Comparison of ENCODE assay signal across 9 cellular contexts in the genomic region with DNA sequence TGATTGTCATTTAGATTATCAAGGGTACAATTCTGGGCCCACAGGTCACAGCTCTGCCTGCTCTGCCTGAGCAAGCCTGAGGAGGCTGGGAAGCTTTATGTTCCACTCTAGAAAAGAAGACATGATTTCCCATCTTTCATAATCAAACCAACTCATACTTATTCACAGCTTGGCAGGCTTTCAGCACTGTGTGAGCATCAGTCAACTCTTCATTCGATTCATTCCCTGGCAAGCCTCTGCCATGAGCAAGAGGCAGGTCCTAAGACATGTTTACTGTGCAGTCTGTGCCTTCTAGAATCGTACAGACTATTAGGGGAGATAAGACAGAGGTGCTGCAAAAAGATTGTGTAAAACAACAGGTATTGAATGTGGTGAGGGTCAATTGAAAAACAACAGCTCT. TPM values are rescaled to one million over a fixed set of nuclear protein-coding genes. Genes with fewer than 3 reads are reported as not detected.
A peak's percentile ranks its signal among the peaks of the same experiment; 100 is the strongest.
DNase-seq lines count a peak whose midpoint lies in the region; ATAC-seq and TF ChIP-seq lines count a peak whose summit lies in the region.
"Had no signal": no experiment of that assay in that cellular context is flagged by ENCODE, and none has a peak within 500 bp of the region (broad histone marks: within the 10 kb centered on the region; RNA-seq: fewer than 3 reads in every experiment).

No MANE protein-coding gene starts in this region.

- no peak for TF ChIP-seq POLR2A in Peyer's patch (IDR thresholded peaks at IDR 0.05)

- ATAC-seq in GM18511 (IDR thresholded peaks at IDR 0.05; ENCODE audit: unreplicated experiment), result no peak

- H3K9me3 ChIP-seq in Peyer's patch, result no peaks in the 10 kb centered on the region

- peak; percentile 88 for DNase-seq in EL
- DNase-seq in Peyer's patch, result no peak
- peak; percentile 79 for DNase-seq in epithelial cell of proximal tubule (ENCODE audit: low read depth)
- peak; percentile 86 for DNase-seq in renal cortical epithelial cell (ENCODE audit: low read depth)
- no peak for DNase-seq in iPS-NIHi11 (ENCODE audit: low spot score)
- no peak for DNase-seq in NCI-H2196 (lab: John Stamatoyannopoulos, UW; ENCODE audit: unreplicated experiment)
- no peak for DNase-seq in COLO829 (ENCODE audit: low spot score)
- DNase-seq: stimulated activated CD4-positive, alpha-beta T cell treated with anti-CD3 and anti-CD28 coated beads, Interleukin-1b, Interleukin-23, amount 100 ng/mL, for 48 hours had no signal

- peak overlapping the region in 3 of 4 donors; percentile 19 to 69 (median 60) for H3K27ac ChIP-seq in Peyer's patch

- H3K4me3 ChIP-seq in Peyer's patch (no peak overlapping the region), epithelial cell of proximal tubule (ENCODE audit: low read depth, low read length) (no peak overlapping the region)

- H3K4me1 ChIP-seq in Peyer's patch, result peaks cover 0 to 30% (median 0%) of the 10 kb centered on the region in 4 donors

- no peaks in the 10 kb centered on the region for H3K27me3 ChIP-seq in Peyer's patch

- TF ChIP-seq CTCF in Peyer's patch (IDR thresholded peaks at IDR 0.05) (no peak), epithelial cell of proximal tubule (conservative IDR thresholded peaks at IDR 0.05; ENCODE audit: low read depth, low read length) (no peak)

- H3K36me3 ChIP-seq in Peyer's patch, result no peaks in the 10 kb centered on the region

RNA-seq across cellular contexts. Expression of a gene that starts 24.5 kb away (rescaled TPM):
- 10 to 100 TPM in 3 of 4 donors, 1 to 10 TPM in 1; 2.8 to 29.7 (median 11.1) TPM for total RNA-seq in Peyer's patch
- total RNA-seq in epithelial cell of proximal tubule, result 194 and 275 TPM in 2 replicates
- total RNA-seq in renal cortical epithelial cell, result 161 and 297 TPM in 2 replicates

Comparison
In these comparisons a context has a peak if more than half of its experiments do, and no peak if none do; other contexts are left out.
1. DNase-seq: peak in EL (single experiment), epithelial cell of proximal tubule (single experiment) and renal cortical epithelial cell (single experiment); none in Peyer's patch (0 of 3), iPS-NIHi11 (single experiment), NCI-H2196 (single experiment) and COLO829 (single experiment).